ENCODE assay signal across 21 cellular contexts in genomic region chr16:67283039-67283825, GRCh38. TPM values are rescaled to one million over a fixed set of nuclear protein-coding genes. Genes with fewer than 3 reads are reported as not detected.
DNase-seq lines count a peak whose midpoint lies in the region; ATAC-seq, FAIRE-seq and TF ChIP-seq lines count a peak whose summit lies in the region.
"Had no signal": no experiment of that assay in that cellular context is flagged by ENCODE, and none has a peak within 500 bp of the region (broad histone marks: within the 10 kb centered on the region; RNA-seq: fewer than 3 reads in every experiment).

No MANE protein-coding gene starts in this region.

- no peaks in the 10 kb centered on the region for H3K27me3 Mint-ChIP-seq in activated T-helper 17 cell treated with anti-CD3 and anti-CD28 coated beads, Interleukin-2, amount 50 U/mL, for 72 hours
- H3K27me3 Mint-ChIP-seq: activated CD4-positive, alpha-beta T cell treated with anti-CD3 and anti-CD28 coated beads, Interleukin-2, amount 10 ng/mL, durations not matched to agents 7 days and 5 days had no signal

- no peaks in the 10 kb centered on the region for H3K9me3 Mint-ChIP-seq in activated T-helper 17 cell treated with anti-CD3 and anti-CD28 coated beads, Interleukin-2, amount 50 U/mL, for 72 hours
- H3K9me3 Mint-ChIP-seq: activated CD4-positive, alpha-beta T cell treated with anti-CD3 and anti-CD28 coated beads, Interleukin-2, amount 10 ng/mL, durations not matched to agents 7 days and 5 days; nephron had no signal

- 89% methylated on average over 7 of the region's 7 CpGs for WGBS in lower leg skin, 2 donors

- H3K36me3 Mint-ChIP-seq in activated T-helper 17 cell treated with anti-CD3 and anti-CD28 coated beads, Interleukin-2, amount 50 U/mL, for 72 hours (ENCODE audit: low read depth), result no peaks in the 10 kb centered on the region

- H3K4me3 ChIP-seq in lower leg skin (ENCODE audit: low read depth, poor library complexity, severe bottlenecking), result no peak overlapping the region
- H3K4me3 ChIP-seq: colonic mucosa, HAP-1 had no signal

- ATAC-seq in activated T-helper 17 cell treated with anti-CD3 and anti-CD28 coated beads, Interleukin-2, amount 50 U/mL, for 72 hours (replicated peaks), result no peak
- ATAC-seq in HG03469 (IDR thresholded peaks at IDR 0.05; ENCODE audit: unreplicated experiment), result no peak
- ATAC-seq: esophagus mucosa, left ventricle myocardium superior, right cardiac atrium had no signal

- intact Hi-C loops in lower leg skin (cut with DNase I; ENCODE audit: low total_unique reads), result no loop called here

- H3K4me3 Mint-ChIP-seq in activated T-helper 17 cell treated with anti-CD3 and anti-CD28 coated beads, Interleukin-2, amount 50 U/mL, for 72 hours, result no peak overlapping the region
- H3K4me3 Mint-ChIP-seq: activated CD4-positive, alpha-beta T cell treated with anti-CD3 and anti-CD28 coated beads, Interleukin-2, amount 10 ng/mL, durations not matched to agents 7 days and 5 days; nephron had no signal

- H3K4me1 Mint-ChIP-seq in activated T-helper 17 cell treated with anti-CD3 and anti-CD28 coated beads, Interleukin-2, amount 50 U/mL, for 72 hours, result no peaks in the 10 kb centered on the region
- H3K4me1 Mint-ChIP-seq: nephron had no signal

- no peak for FAIRE-seq in H54 (lab: Jason Lieb, UNC)

- H3K27ac Mint-ChIP-seq in activated T-helper 17 cell treated with anti-CD3 and anti-CD28 coated beads, Interleukin-2, amount 50 U/mL, for 72 hours, result peak overlapping the region; percentile 22
- H3K27ac Mint-ChIP-seq: activated CD4-positive, alpha-beta T cell treated with anti-CD3 and anti-CD28 coated beads, Interleukin-2, amount 10 ng/mL, durations not matched to agents 7 days and 5 days; nephron had no signal

- TF ChIP-seq POLR2A in H54 (IDR thresholded peaks at IDR 0.05; ENCODE audit: low read depth, low read length), result no peak
- TF ChIP-seq POLR2A in lower leg skin (IDR thresholded peaks at IDR 0.05), result no peak

- no peak for TF ChIP-seq CTCF in lower leg skin (IDR thresholded peaks at IDR 0.05)

- DNase-seq in A172 (ENCODE audit: low spot score), result peak; percentile 46
- DNase-seq in H54 (ENCODE audit: insufficient read length, low spot score), result peak; percentile 76
- peak; percentile 64 for DNase-seq in iris pigment epithelial cell (ENCODE audit: low read depth)
- no peak for DNase-seq in activated CD8-positive, alpha-beta memory T cell treated with anti-CD3 and anti-CD28 coated beads for 24 hours
- DNase-seq in lower leg skin (ENCODE audit: low spot score in 2 of 2), result no peak
- no peak for DNase-seq in H4 (ENCODE audit: low spot score)
- DNase-seq: activated CD4-positive, alpha-beta T cell treated with anti-CD3 and anti-CD28 coated beads, Interleukin-2, amount 10 ng/mL, durations not matched to agents 7 days and 5 days; activated T-cell treated with anti-CD3 and anti-CD28 coated beads, Interleukin-2, amount 50 U/mL, for 1 hour; colonic mucosa; hypothalamus; left ventricle myocardium superior; NCI-H2029 treated with DMSO at 0.1 percent for 48 hours; NCI-H526 treated with DMSO at 0.1 percent for 48 hours; right cardiac atrium; stimulated activated CD4-positive, alpha-beta T cell treated with anti-CD3 and anti-CD28 coated beads, Interleukin-4, amount 100 ng/mL, for 1 hour had no signal

RNA-seq across cellular contexts. Expression of gene PLEKHG4, which starts 3.9 kb away (rescaled TPM):
- total RNA-seq in A172 (2014; rRNA removed; shearing (Covaris generic)), result 0.14 TPM in 1 of 2 replicates, not detected in the other
- 10 to 100 TPM in 1 of 2 donors, 1 to 10 TPM in 1; 6.4 to 29.0 TPM for total RNA-seq in activated T-helper 17 cell treated with anti-CD3 and anti-CD28 coated beads, Interleukin-2, amount 50 U/mL, for 72 hours
- 10 to 100 TPM; 16.6 to 28.0 (median 21.2) TPM for total RNA-seq in lower leg skin
- 2.4 and 6.7 TPM in 2 replicates for total RNA-seq in H4 (2014; rRNA removed; shearing (Covaris generic))

RNA-seq across cellular contexts. Expression of gene SLC9A5, which starts 34.5 kb away (rescaled TPM):
- total RNA-seq in A172 (2014; rRNA removed; shearing (Covaris generic)), result 0.03 and 0.29 TPM in 2 replicates
- total RNA-seq in activated T-helper 17 cell treated with anti-CD3 and anti-CD28 coated beads, Interleukin-2, amount 50 U/mL, for 72 hours, result 10 to 100 TPM in 1 of 2 donors, 1 to 10 TPM in 1; 3.5 to 15.7 TPM
- total RNA-seq in lower leg skin, result under 1 TPM; 0.04 to 0.83 (median 0.64) TPM
- total RNA-seq in H4 (2014; rRNA removed; shearing (Covaris generic)), result 0.81 and 1.4 TPM in 2 replicates

RNA-seq across cellular contexts. Expression of gene FHOD1, which starts 36.0 kb away (rescaled TPM):
- total RNA-seq in A172 (2014; rRNA removed; shearing (Covaris generic)), result 10.3 and 13.2 TPM in 2 replicates
- total RNA-seq in activated T-helper 17 cell treated with anti-CD3 and anti-CD28 coated beads, Interleukin-2, amount 50 U/mL, for 72 hours, result 100 to 1,000 TPM; 104 to 145 TPM
- 10 to 100 TPM in 1 of 4 donors, 1 to 10 TPM in 3; 6.3 to 15.6 (median 8.4) TPM for total RNA-seq in lower leg skin
- 18.4 and 21.2 TPM in 2 replicates for total RNA-seq in H4 (2014; rRNA removed; shearing (Covaris generic))

RNA-seq across cellular contexts. Expression of gene KCTD19, which starts 43.3 kb away (rescaled TPM):
- not detected in 2 replicates for total RNA-seq in A172 (2014; rRNA removed; shearing (Covaris generic))
- 1 to 10 TPM in 1 of 2 donors, under 1 TPM in 1; 0.50 to 4.4 TPM for total RNA-seq in activated T-helper 17 cell treated with anti-CD3 and anti-CD28 coated beads, Interleukin-2, amount 50 U/mL, for 72 hours
- under 1 TPM in 2 of 4 donors, not detected in 2; 0.11 to 0.32 TPM for total RNA-seq in lower leg skin
- total RNA-seq in H4 (2014; rRNA removed; shearing (Covaris generic)), result not detected in 2 replicates
- total RNA-seq: activated CD4-positive, alpha-beta T cell treated with anti-CD3 and anti-CD28 coated beads, Interleukin-2, amount 10 ng/mL, durations not matched to agents 7 days and 5 days; esophagus mucosa; left ventricle myocardium superior had no signal

RNA-seq across cellular contexts. Expression of gene LRRC36, which starts 43.4 kb away (rescaled TPM):
- not detected in 2 replicates for total RNA-seq in A172 (2014; rRNA removed; shearing (Covaris generic))
- 1 to 10 TPM in 1 of 2 donors, not detected in 1; 1.6 TPM for total RNA-seq in activated T-helper 17 cell treated with anti-CD3 and anti-CD28 coated beads, Interleukin-2, amount 50 U/mL, for 72 hours
- total RNA-seq in lower leg skin, result under 1 TPM in 2 of 4 donors, not detected in 2; 0.26 to 0.64 TPM
- 0.79 TPM in 1 of 2 replicates, not detected in the other for total RNA-seq in H4 (2014; rRNA removed; shearing (Covaris generic))
- total RNA-seq: activated CD4-positive, alpha-beta T cell treated with anti-CD3 and anti-CD28 coated beads, Interleukin-2, amount 10 ng/mL, durations not matched to agents 7 days and 5 days; esophagus mucosa; left ventricle myocardium superior; T-helper 2 cell treated with Interferon-gamma antibody and Interleukin-4, amounts not matched to agents 100 ng/mL and 5 ng/mL, for 36 hours had no signal

Comparison
In these comparisons a context has a peak if more than half of its experiments do, and no peak if none do; other contexts are left out.
1. DNase-seq: peak in A172 (single experiment), H54 (single experiment) and iris pigment epithelial cell (single experiment); none in activated CD8-positive, alpha-beta memory T cell treated with anti-CD3 and anti-CD28 coated beads for 24 hours (single experiment), lower leg skin (0 of 2) and H4 (single experiment).